ENCODE assay signal across 8 cellular contexts in the genomic region with DNA sequence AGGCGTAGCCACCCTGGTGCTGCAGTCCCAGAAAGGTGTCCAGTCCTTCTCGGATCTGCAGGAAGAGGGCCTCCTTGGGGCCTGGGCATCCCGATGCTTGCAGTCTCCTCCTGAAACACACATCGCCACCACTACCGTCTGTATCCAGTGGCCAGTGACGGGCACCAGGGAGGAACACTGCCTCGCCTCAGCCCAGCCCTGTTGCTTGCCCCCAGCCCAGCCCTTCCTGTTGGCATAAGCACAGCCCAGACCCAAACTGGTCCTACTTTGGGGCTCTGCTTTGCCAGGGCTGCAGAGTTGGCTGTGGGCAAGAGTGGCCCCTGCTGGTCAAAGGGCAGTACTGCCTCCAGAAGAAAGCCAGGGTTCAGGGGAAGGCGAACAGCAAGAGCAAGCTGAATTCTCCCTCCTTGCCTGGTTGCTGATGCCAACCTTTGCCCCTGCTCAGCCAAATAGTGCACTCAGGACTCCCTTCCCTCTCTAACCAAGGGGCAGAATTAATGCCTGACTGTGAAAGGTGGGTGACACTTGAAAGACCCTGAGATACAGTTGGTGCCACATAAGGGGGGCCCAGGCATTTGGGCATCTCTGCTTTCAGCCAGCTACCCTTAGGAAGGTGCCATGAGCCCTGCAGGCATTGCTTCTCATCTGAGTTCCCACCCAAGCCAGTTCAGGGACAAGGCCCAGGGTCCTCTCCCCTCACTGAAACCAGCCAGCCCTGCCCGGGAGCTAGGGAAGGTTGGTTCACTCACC. TPM values are rescaled to one million over a fixed set of nuclear protein-coding genes. Genes with fewer than 3 reads are reported as not detected.
A peak's percentile ranks its signal among the peaks of the same experiment; 100 is the strongest.
DNase-seq lines count a peak whose midpoint lies in the region; ATAC-seq and TF ChIP-seq lines count a peak whose summit lies in the region.

No MANE protein-coding gene starts in this region.

- peak; percentile 74 for DNase-seq in GM10266 (ENCODE audit: extremely low spot score)
- DNase-seq in NOMO-1 treated with dmso at 0.1 percent for 144 hours (lab: John Stamatoyannopoulos, UW; ENCODE audit: unreplicated experiment) = peak; percentile 63
- DNase-seq in activated CD8-positive, alpha-beta memory T cell treated with anti-CD3 and anti-CD28 coated beads, Interleukin-2, amount 50 U/mL, for 4 hours = peak; percentile 76
- DNase-seq in epithelial cell of proximal tubule (ENCODE audit: low read depth) = no peak
- DNase-seq in stimulated activated CD8-positive, alpha-beta memory T cell treated with anti-CD3 and anti-CD28 coated beads, Interleukin-4, amount 100 ng/mL, for 24 hours (ENCODE audit: low read depth) = peak; percentile 62

- no peaks in the 10 kb centered on the region for H3K27me3 ChIP-seq in mucosa of stomach (ENCODE audit: control insufficient read depth, insufficient read depth, low read length)

- H3K4me1 ChIP-seq in mucosa of stomach (ENCODE audit: control insufficient read depth, insufficient read depth, low read length) = peaks cover 9% of the 10 kb centered on the region

- H3K4me3 ChIP-seq in epithelial cell of proximal tubule (ENCODE audit: low read depth, low read length) = no peak overlapping the region
- no peak overlapping the region for H3K4me3 ChIP-seq in mucosa of stomach (ENCODE audit: low read length)

- no peaks in the 10 kb centered on the region for H3K9me3 ChIP-seq in mucosa of stomach (ENCODE audit: control insufficient read depth, low read length)

- H3K9ac ChIP-seq in mucosa of stomach (ENCODE audit: low read length) = peak overlapping the region; percentile 25

- ATAC-seq in HG03432 (IDR thresholded peaks at IDR 0.05; ENCODE audit: unreplicated experiment) (peak; percentile 60), GM21360 (IDR thresholded peaks at IDR 0.05; ENCODE audit: unreplicated experiment) (no peak)

- TF ChIP-seq CTCF in GM10266 (IDR thresholded peaks at IDR 0.05; ENCODE audit: control insufficient read depth, insufficient read depth, low read depth, missing control alignments) (peak; percentile 98), epithelial cell of proximal tubule (conservative IDR thresholded peaks at IDR 0.05; ENCODE audit: low read depth, low read length) (peak; percentile 98)

- no peaks in the 10 kb centered on the region for H3K36me3 ChIP-seq in mucosa of stomach (ENCODE audit: control insufficient read depth, insufficient read depth, low read length)

RNA-seq across cellular contexts. Expression of a gene that starts 11.1 kb away (rescaled TPM):
- 62.5 and 89.7 TPM in 2 replicates for total RNA-seq in epithelial cell of proximal tubule

RNA-seq across cellular contexts. Expression of a gene that starts 31.3 kb away (rescaled TPM):
- total RNA-seq in epithelial cell of proximal tubule = 450 and 635 TPM in 2 replicates

RNA-seq across cellular contexts. Expression of a gene that starts 48.0 kb away (rescaled TPM):
- total RNA-seq in epithelial cell of proximal tubule = not detected in 2 replicates

RNA-seq across cellular contexts. Expression of a gene that starts 55.2 kb away (rescaled TPM):
- 30.8 and 36.7 TPM in 2 replicates for total RNA-seq in epithelial cell of proximal tubule
